Comparison of ENCODE assay signal across 23 cellular contexts in genomic region chr20:47345214-47345613, GRCh38. TPM values are rescaled to one million over a fixed set of nuclear protein-coding genes. Genes with fewer than 3 reads are reported as not detected.
A peak's percentile ranks its signal among the peaks of the same experiment; 100 is the strongest.
DNase-seq lines count a peak whose midpoint lies in the region; TF ChIP-seq lines count a peak whose summit lies in the region.
"Had no signal": no experiment of that assay in that cellular context is flagged by ENCODE, and none has a peak within 500 bp of the region (broad histone marks: within the 10 kb centered on the region; RNA-seq: fewer than 3 reads in every experiment).

No MANE protein-coding gene starts in this region.

- H3K27ac ChIP-seq in H9 (ENCODE audit: insufficient read length, low read depth, low read length) (no peak overlapping the region), PC-9 (no peak overlapping the region)
- H3K27ac ChIP-seq: WERI-Rb-1 had no signal

- intact Hi-C loops in CD14-positive monocyte (cut with micrococcal nuclease) (no loop called here), PC-9 (cut with micrococcal nuclease; ENCODE audit: unreplicated experiment) (no loop called here)
- intact Hi-C loops in dendritic cell treated with granulocyte-macrophage colony-stimulating factor and Interleukin-4, amounts not matched to agents 40 ng/mL and 50 ng/mL, for 4 days (cut with micrococcal nuclease): no loop called here

- no peak overlapping the region for H2BK15ac ChIP-seq in H9 (ENCODE audit: low read depth, low read length)

- H3K4me1 ChIP-seq in H9 (ENCODE audit: insufficient read depth, low read length): peaks cover 24% of the 10 kb centered on the region
- peaks cover 16% of the 10 kb centered on the region for H3K4me1 ChIP-seq in PC-9 (replicated peaks; ENCODE audit: insufficient read depth)

- POLR2A ChIA-PET in PC-9 (lab: Charles Lee; ENCODE audit: unreplicated experiment): interaction anchor here (0.6 kb wide), 1 partner anchor 26 kb away, joined by 7 read pairs; no protein-coding TSS in a partner anchor

- no peak overlapping the region for H4K5ac ChIP-seq in H9 (ENCODE audit: insufficient read length, low read depth, low read length)

- H2AFZ ChIP-seq in H9 (ENCODE audit: low read length) (no peak overlapping the region), PC-9 (no peak overlapping the region)

- peaks cover 7% of the 10 kb centered on the region for H3K4me1 Mint-ChIP-seq in CD14-positive monocyte
- peaks cover 14 to 20% of the 10 kb centered on the region in 2 experiments for H3K4me1 Mint-ChIP-seq in H9
- peaks cover 11% of the 10 kb centered on the region for H3K4me1 Mint-ChIP-seq in dendritic cell treated with granulocyte-macrophage colony-stimulating factor and Interleukin-4, amounts not matched to agents 40 ng/mL and 50 ng/mL, for 4 days (ENCODE audit: low read depth)
- H3K4me1 Mint-ChIP-seq in osteocyte (ENCODE audit: unreplicated experiment): peaks cover 33% of the 10 kb centered on the region

- H3K9ac ChIP-seq in H9 (ENCODE audit: extremely low read depth, insufficient read length, low read length): no peak overlapping the region

- H3K27ac Mint-ChIP-seq in CD14-positive monocyte (peak overlapping the region in 5 of 7 donors; percentile 6 to 79 (median 53)), H9 (peak overlapping the region; percentile 86 to 96 (median 91); a peak in 6 of 7 replicates), osteocyte (ENCODE audit: unreplicated experiment) (peak overlapping the region; percentile 85)
- H3K27ac Mint-ChIP-seq in dendritic cell treated with granulocyte-macrophage colony-stimulating factor and Interleukin-4, amounts not matched to agents 40 ng/mL and 50 ng/mL, for 4 days: peak overlapping the region; percentile 16

- peaks cover 64% of the 10 kb centered on the region for H3K36me3 ChIP-seq in PC-9 (ENCODE audit: low read depth)

- H2BK12ac ChIP-seq in H9 (ENCODE audit: insufficient read length, low read depth, low read length): no peak overlapping the region

- H2BK120ac ChIP-seq in H9 (ENCODE audit: low read depth, low read length, poor library complexity, severe bottlenecking): no peak overlapping the region

- H4K91ac ChIP-seq in H9 (ENCODE audit: insufficient read length, low read depth, low read length): no peak overlapping the region

- H3T11ph ChIP-seq in H9 (ENCODE audit: low read length): no peak overlapping the region

- peaks cover 29% of the 10 kb centered on the region for H3F3A ChIP-seq in PC-9 (ENCODE audit: insufficient read depth, low read depth)

- H3K36me3 Mint-ChIP-seq in CD14-positive monocyte: peaks cover 42 to 68% of the 10 kb centered on the region in 2 donors
- peaks cover 42 to 59% (median 49%) of the 10 kb centered on the region in 3 experiments for H3K36me3 Mint-ChIP-seq in H9 (ENCODE audit: insufficient read depth in 1 of 3, low read depth in 3 of 3)
- H3K36me3 Mint-ChIP-seq in dendritic cell treated with granulocyte-macrophage colony-stimulating factor and Interleukin-4, amounts not matched to agents 40 ng/mL and 50 ng/mL, for 4 days (ENCODE audit: low read depth): peaks cover 74% of the 10 kb centered on the region
- H3K36me3 Mint-ChIP-seq in osteocyte (ENCODE audit: unreplicated experiment): peaks cover 41% of the 10 kb centered on the region

- CTCF ChIA-PET in PC-9 (lab: Charles Lee): no interaction called here

- H3K4me3 Mint-ChIP-seq in CD14-positive monocyte (no peak overlapping the region), H9 (no peak overlapping the region), osteocyte (ENCODE audit: unreplicated experiment) (no peak overlapping the region)
- H3K4me3 Mint-ChIP-seq in dendritic cell treated with granulocyte-macrophage colony-stimulating factor and Interleukin-4, amounts not matched to agents 40 ng/mL and 50 ng/mL, for 4 days: no peak overlapping the region

- H3K4me3 ChIP-seq in PC-9: no peak overlapping the region
- H3K4me3 ChIP-seq: GM12878 had no signal

- no peak overlapping the region for H3K4me2 ChIP-seq in H9 (ENCODE audit: insufficient read depth, insufficient read length, low read length)
- H3K4me2 ChIP-seq in PC-9: no peak overlapping the region

- H3K23ac ChIP-seq in H9 (ENCODE audit: insufficient read length, low read depth, low read length): no peak overlapping the region

- DNase-seq in CD14-positive monocyte (ENCODE audit: low spot score) (no peak), H9 (no peak), osteocyte (ENCODE audit: extremely low spot score, unreplicated experiment) (no peak), C1 segment of cervical spinal cord (lab: John Stamatoyannopoulos, UW) (no peak), PC-9 (no peak), NCI-H128 (lab: John Stamatoyannopoulos, UW; ENCODE audit: unreplicated experiment) (no peak)
- DNase-seq in activated CD4-positive, CD25-positive, alpha-beta regulatory T cell treated with anti-CD3 and anti-CD28 coated beads, Interleukin-2, amount 50 U/mL, for 72 hours: no peak
- DNase-seq: aorta; DMS 273 treated with DMSO at 0.1 percent for 48 hours; GF-D8; HCEC 1CT; hippocampal formation; KBM-7; kidney; mesendoderm; NCI-H2081 treated with DMSO at 0.1 percent for 48 hours; NCI-H524 treated with DMSO at 0.1 percent for 48 hours; SHP77 treated with DMSO at 0.1 percent for 48 hours; stimulated activated CD4-positive, alpha-beta T cell treated with anti-CD3 and anti-CD28 coated beads, Interleukin-12 subunit alpha, Interleukin-12 subunit beta, amount 100 ng/mL, for 4 hours; T-cell; WERI-Rb-1 had no signal

- peaks cover 8% of the 10 kb centered on the region for H3K79me1 ChIP-seq in H9 (ENCODE audit: insufficient read depth, low read depth, low read length, poor library complexity, severe bottlenecking)

- H3K9me3 ChIP-seq in H9 (ENCODE audit: control insufficient read depth, low read depth, low read length) (no peaks in the 10 kb centered on the region), PC-9 (ENCODE audit: insufficient read depth, low read depth) (no peaks in the 10 kb centered on the region)

- H3K79me2 ChIP-seq in H9 (ENCODE audit: insufficient read depth, low read length): peaks cover 76% of the 10 kb centered on the region; the same call in 1 of the 2 replicates
- H3K79me2 ChIP-seq in PC-9 (ENCODE audit: low read depth): peaks cover 96% of the 10 kb centered on the region

- H3K9me2 ChIP-seq in PC-9 (ENCODE audit: insufficient read depth): no peaks in the 10 kb centered on the region

- no peak overlapping the region for H2BK5ac ChIP-seq in H9 (ENCODE audit: insufficient read length, low read length)

- no peak overlapping the region for H2BK20ac ChIP-seq in H9 (ENCODE audit: low read depth, low read length, poor library complexity, severe bottlenecking)

- no peak overlapping the region for H3K56ac ChIP-seq in H9 (ENCODE audit: insufficient read length, low read depth, low read length)

- no peaks in the 10 kb centered on the region for H3K27me3 Mint-ChIP-seq in CD14-positive monocyte (ENCODE audit: low read depth in 3 of 3)
- H3K27me3 Mint-ChIP-seq in H9 (ENCODE audit: low read depth): no peaks in the 10 kb centered on the region
- H3K27me3 Mint-ChIP-seq in dendritic cell treated with granulocyte-macrophage colony-stimulating factor and Interleukin-4, amounts not matched to agents 40 ng/mL and 50 ng/mL, for 4 days: no peaks in the 10 kb centered on the region
- no peaks in the 10 kb centered on the region for H3K27me3 Mint-ChIP-seq in osteocyte (ENCODE audit: unreplicated experiment)
- H3K27me3 Mint-ChIP-seq: T-cell had no signal

- H4K20me1 ChIP-seq in H9 (ENCODE audit: control insufficient read depth, insufficient read depth, insufficient read length) (no peaks in the 10 kb centered on the region), PC-9 (ENCODE audit: insufficient read depth) (peaks cover 5% of the 10 kb centered on the region; the same call in 1 of the 2 replicates)

- no peak for TF ChIP-seq CTCF in CD14-positive monocyte (IDR thresholded peaks at IDR 0.05)
- no peak for TF ChIP-seq CTCF in H9 (conservative IDR thresholded peaks at IDR 0.05)
- TF ChIP-seq CTCF in osteocyte (IDR thresholded peaks at IDR 0.05): no peak
- TF ChIP-seq CTCF in PC-9 (conservative IDR thresholded peaks at IDR 0.05): no peak

- BruUV-seq in PC-9 (replicated peaks; lab: Mats Ljungman, UMichigan): no TSS peak

- H3K27me3 ChIP-seq in H9 (ENCODE audit: insufficient read depth, low read length): no peaks in the 10 kb centered on the region
- H3K27me3 ChIP-seq in PC-9 (ENCODE audit: insufficient read depth, low read depth): no peaks in the 10 kb centered on the region

- H3K14ac ChIP-seq in H9 (ENCODE audit: insufficient read depth, low read length): no peak overlapping the region

- no peaks in the 10 kb centered on the region for H3K23me2 ChIP-seq in H9 (ENCODE audit: insufficient read length, low read depth, low read length, poor library complexity, severe bottlenecking)

- H3K18ac ChIP-seq in H9 (ENCODE audit: insufficient read length, low read depth, low read length): no peak overlapping the region

- no peak overlapping the region for H3K4ac ChIP-seq in H9 (ENCODE audit: low read depth, low read length)

- WGBS in H9 (ENCODE audit: extremely low coverage, insufficient read length, low lambda C conversion rate): no CpG with 5 or more reads among the region's 7 CpGs

- H3K9me3 Mint-ChIP-seq in CD14-positive monocyte (no peaks in the 10 kb centered on the region), H9 (no peaks in the 10 kb centered on the region), osteocyte (ENCODE audit: unreplicated experiment) (no peaks in the 10 kb centered on the region)
- no peaks in the 10 kb centered on the region for H3K9me3 Mint-ChIP-seq in dendritic cell treated with granulocyte-macrophage colony-stimulating factor and Interleukin-4, amounts not matched to agents 40 ng/mL and 50 ng/mL, for 4 days
- H3K9me3 Mint-ChIP-seq: T-cell had no signal

- H2AK5ac ChIP-seq in H9 (ENCODE audit: insufficient read length, low read length): no peak overlapping the region

- no peak overlapping the region for H4K8ac ChIP-seq in H9 (replicated peaks; ENCODE audit: insufficient read length, low read depth, low read length)

RNA-seq across cellular contexts. Expression of gene ZMYND8, which starts 11.3 kb away (rescaled TPM):
- polyA plus RNA-seq in CD14-positive monocyte: 1 to 10 TPM; 1.4 to 5.8 TPM
- total RNA-seq in H9 (2021) (158 and 162 TPM in 2 replicates), osteocyte (96.5 and 111 TPM in 2 replicates), PC-9 (2021) (72.3 and 107 TPM in 2 replicates)

Comparison
In these comparisons a context has a peak if more than half of its experiments do, and no peak if none do; other contexts are left out.
1. H3K27ac Mint-ChIP-seq: peak in every context shown above with its lines; median percentile 91 in H9; 85 in osteocyte; 53 in CD14-positive monocyte; 16 in dendritic cell treated with granulocyte-macrophage colony-stimulating factor and Interleukin-4, amounts not matched to agents 40 ng/mL and 50 ng/mL, for 4 days.